Comparison of ENCODE assay signal across 8 cellular contexts in genomic region chr6:28218312-28219248, GRCh38.
A peak's percentile ranks its signal among the peaks of the same experiment; 100 is the strongest.
DNase-seq lines count a peak whose midpoint lies in the region; TF ChIP-seq lines count a peak whose summit lies in the region.

No MANE protein-coding gene starts in this region.

- H3K27me3 Mint-ChIP-seq in activated naive CD4-positive, alpha-beta T cell treated with anti-CD3 and anti-CD28 coated beads, Interleukin-2, amount 50 U/mL, for 24 hours: peaks cover 79% of the 10 kb centered on the region

- no peak overlapping the region for H3K27ac Mint-ChIP-seq in activated naive CD4-positive, alpha-beta T cell treated with anti-CD3 and anti-CD28 coated beads, Interleukin-2, amount 50 U/mL, for 24 hours

- POLR2A ChIA-PET in HEK293 (lab: Yijun Ruan, JAX): interaction anchor here (0.5 to 2.4 kb wide), 26 partner anchors 9 to 1067 kb away, joined by 3 to 18 read pairs (median 4); partner anchors contain the start of genes PGBD1, ZKSCAN4, ZKSCAN8 and ZSCAN16

- intact Hi-C loops in tibial artery (cut with DNase I; ENCODE audit: low total_unique reads): loop anchor here (10.0 kb wide), 1 partner anchor 74 kb away; the partner anchor contains the start of gene ZKSCAN8

- no peaks in the 10 kb centered on the region for H3K36me3 Mint-ChIP-seq in activated naive CD4-positive, alpha-beta T cell treated with anti-CD3 and anti-CD28 coated beads, Interleukin-2, amount 50 U/mL, for 24 hours

- DNase-seq in activated naive CD4-positive, alpha-beta T cell treated with Interleukin-2 at 50 U/mL for 16 hours: no peak
- DNase-seq in NCI-H2029 (lab: John Stamatoyannopoulos, UW) (peak; percentile 67), WERI-Rb-1 (peak; percentile 63), fibroblast of gingiva (ENCODE audit: low read depth) (peak; percentile 59), tibial artery (peak; percentile 62 to 88)

- no peaks in the 10 kb centered on the region; the same call in 1 of the 2 replicates for H3K4me1 ChIP-seq in HEK293 (ENCODE audit: control insufficient read depth, insufficient read depth, low read length)
- H3K4me1 ChIP-seq in muscle layer of colon (ENCODE audit: insufficient read depth, low read length): peaks cover 5% of the 10 kb centered on the region
- H3K4me1 ChIP-seq in tibial artery: peaks cover 0 to 12% (median 6%) of the 10 kb centered on the region in 4 donors

- H3K27me3 ChIP-seq in WERI-Rb-1 (ENCODE audit: insufficient read depth, low read depth, severe bottlenecking) (no peaks in the 10 kb centered on the region), muscle layer of colon (ENCODE audit: control insufficient read depth in 1 of 2, insufficient read depth in 2 of 2, low read length in 2 of 2) (peaks cover 10 to 14% of the 10 kb centered on the region in 2 donors), tibial artery (peaks cover 0 to 20% of the 10 kb centered on the region in 2 donors)

- no peaks in the 10 kb centered on the region for H3K9me3 ChIP-seq in HEK293 (ENCODE audit: control insufficient read depth, insufficient read depth, low read depth, low read length)
- H3K9me3 ChIP-seq in WERI-Rb-1 (ENCODE audit: severe bottlenecking): no peaks in the 10 kb centered on the region
- peaks cover 4% of the 10 kb centered on the region for H3K9me3 ChIP-seq in muscle layer of colon (ENCODE audit: low read length)
- no peaks in the 10 kb centered on the region for H3K9me3 ChIP-seq in tibial artery

- no peak overlapping the region for H3K9ac ChIP-seq in muscle layer of colon (ENCODE audit: low read length)

- peaks cover under 1% of the 10 kb centered on the region for H3K9me3 Mint-ChIP-seq in activated naive CD4-positive, alpha-beta T cell treated with anti-CD3 and anti-CD28 coated beads, Interleukin-2, amount 50 U/mL, for 24 hours

- no peaks in the 10 kb centered on the region for H3K4me1 Mint-ChIP-seq in activated naive CD4-positive, alpha-beta T cell treated with anti-CD3 and anti-CD28 coated beads, Interleukin-2, amount 50 U/mL, for 24 hours

- H3K27ac ChIP-seq in HEK293 (ENCODE audit: extremely low read depth, low read depth, low read length) (peak overlapping the region; percentile 63; the same call in 1 of the 2 replicates), WERI-Rb-1 (no peak overlapping the region), muscle layer of colon (ENCODE audit: low read depth, low read length) (peak overlapping the region; percentile 22), tibial artery (peak overlapping the region; percentile 64 to 72)

- CTCF ChIA-PET in HEK293 (lab: Yijun Ruan, JAX): interaction anchor here (0.6 to 1.0 kb wide), 5 partner anchors 8 to 485 kb away, joined by 3 to 7 read pairs (median 4); partner anchors contain the start of gene ZSCAN26

- no peak for TF ChIP-seq CTCF in HEK293 (tag by site-specific recombination; IDR thresholded peaks at IDR 0.05)
- TF ChIP-seq CTCF in WERI-Rb-1 (IDR thresholded peaks at IDR 0.05; ENCODE audit: low read depth, low read length): no peak
- TF ChIP-seq CTCF in tibial artery (IDR thresholded peaks at IDR 0.05): no peak

- no peaks in the 10 kb centered on the region for H3K36me3 ChIP-seq in HEK293 (ENCODE audit: control insufficient read depth in 2 of 2, insufficient read depth in 1 of 2, low read length in 2 of 2)
- H3K36me3 ChIP-seq in WERI-Rb-1: no peaks in the 10 kb centered on the region
- no peaks in the 10 kb centered on the region for H3K36me3 ChIP-seq in muscle layer of colon (ENCODE audit: insufficient read depth, low read length)
- no peaks in the 10 kb centered on the region for H3K36me3 ChIP-seq in tibial artery

- H3K4me3 ChIP-seq in HEK293 (ENCODE audit: low read depth, low read length) (peak overlapping the region; percentile 67), WERI-Rb-1 (ENCODE audit: low read depth, low read length) (peak overlapping the region; percentile 36), muscle layer of colon (ENCODE audit: low read depth in 1 of 2, low read length in 2 of 2) (peak overlapping the region; percentile 55 to 64), tibial artery (peak overlapping the region; percentile 60 to 65)

- H3K4me3 Mint-ChIP-seq in activated naive CD4-positive, alpha-beta T cell treated with anti-CD3 and anti-CD28 coated beads, Interleukin-2, amount 50 U/mL, for 24 hours: peak overlapping the region; percentile 79

TF ChIP-seq in HEK293, 187 proteins besides CTCF, POLR2A, EP300 and RAD21 (continues in another document):
- TF ChIP-seq ZNF211 (tag by site-specific recombination; IDR thresholded peaks at IDR 0.05; ENCODE audit: low read depth) (no peak), ZBTB8A (tag by site-specific recombination; IDR thresholded peaks at IDR 0.05) (peak; percentile 97), BCL11A (tag by site-specific recombination; IDR thresholded peaks at IDR 0.05; ENCODE audit: low read depth) (no peak), ZXDB (tag by site-specific recombination; IDR thresholded peaks at IDR 0.05) (peak; percentile 56; the same call in 1 of the 2 replicates), ZNF596 (tag by site-specific recombination; IDR thresholded peaks at IDR 0.05) (peak; percentile 81), ZNF280C (tag by site-specific recombination; IDR thresholded peaks at IDR 0.05) (no peak), ZNF449 (tag by site-specific recombination; IDR thresholded peaks at IDR 0.05) (peak; percentile 77), ZEB2 (tag by site-specific recombination; IDR thresholded peaks at IDR 0.05) (peak; percentile 63; the same call in 1 of the 2 replicates), ZNF692 (tag by site-specific recombination; IDR thresholded peaks at IDR 0.05) (peak; percentile 50; the same call in 1 of the 2 replicates), SALL2 (tag by site-specific recombination; IDR thresholded peaks at IDR 0.05; ENCODE audit: borderline replicate concordance) (no peak), KLF7 (tag by site-specific recombination; IDR thresholded peaks at IDR 0.05; ENCODE audit: borderline replicate concordance) (no peak), ZNF791 (tag by site-specific recombination; IDR thresholded peaks at IDR 0.05) (no peak), ZNF670 (tag by site-specific recombination; IDR thresholded peaks at IDR 0.05; ENCODE audit: low read depth) (no peak), ZNF600 (tag by site-specific recombination; IDR thresholded peaks at IDR 0.05) (0 out of 2 replicates have a peak, but pooled peaks have one; percentile 41), ZNF274 (IDR thresholded peaks at IDR 0.05; ENCODE audit: low read length) (no peak), ZNF274 (tag by site-specific recombination; IDR thresholded peaks at IDR 0.05; ENCODE audit: borderline replicate concordance) (no peak), ZNF660 (tag by site-specific recombination; IDR thresholded peaks at IDR 0.05) (0 out of 2 replicates have a peak, but pooled peaks have one; percentile 45), ZNF239 (tag by site-specific recombination; IDR thresholded peaks at IDR 0.05) (no peak), ZBTB17 (tag by site-specific recombination; IDR thresholded peaks at IDR 0.05) (peak; percentile 52)
